In genomic region chr2:163611557-163611906, GRCh38 we compare ENCODE assay signal across 12 cellular contexts.
DNase-seq lines count a peak whose midpoint lies in the region; ATAC-seq and TF ChIP-seq lines count a peak whose summit lies in the region.
"Had no signal": no experiment of that assay in that cellular context is flagged by ENCODE, and none has a peak within 500 bp of the region (broad histone marks: within the 10 kb centered on the region; RNA-seq: fewer than 3 reads in every experiment).

No MANE protein-coding gene starts in this region.

- H3K27ac Mint-ChIP-seq in activated CD8-positive, alpha-beta T cell treated with anti-CD3 and anti-CD28 coated beads, Interleukin-2, amount 10 ng/mL, durations not matched to agents 7 days and 5 days: no peak overlapping the region
- H3K27ac Mint-ChIP-seq: CD4-positive, alpha-beta T cell; IgD-negative memory B cell had no signal

- H3K4me3 ChIP-seq in cardiac muscle cell (no peak overlapping the region), right atrium auricular region (no peak overlapping the region), dorsolateral prefrontal cortex (peak overlapping the region in 41 of 59 donors; percentile 5 to 59 (median 31)), subcutaneous abdominal adipose tissue (ENCODE audit: low read depth in 1 of 5, low read length in 5 of 5) (peak overlapping the region; percentile 30 to 53 (median 38)), lower leg skin (ENCODE audit: low read depth, poor library complexity, severe bottlenecking) (no peak overlapping the region)
- H3K4me3 ChIP-seq: BLaER1 treated with 17β-estradiol and CSF1 and Interleukin-3, amounts not matched to agents 10 nM and 100 nM had no signal

- DNase-seq in cardiac muscle cell (ENCODE audit: low read depth in 1 of 2, low spot score in 1 of 2): no peak
- no peak for DNase-seq in right atrium auricular region (ENCODE audit: low spot score)
- no peak for DNase-seq in dorsolateral prefrontal cortex
- no peak for DNase-seq in lower leg skin (ENCODE audit: low spot score in 2 of 2)
- DNase-seq in T1000 (lab: John Stamatoyannopoulos, UW): no peak
- DNase-seq in activated CD8-positive, alpha-beta T cell treated with anti-CD3 and anti-CD28 coated beads, Interleukin-2, amount 10 ng/mL, durations not matched to agents 7 days and 5 days: no peak
- DNase-seq: CD4-positive, alpha-beta T cell; DMS 273 treated with DMSO at 0.1 percent for 48 hours had no signal

- POLR2A ChIA-PET in activated CD8-positive, alpha-beta T cell treated with anti-CD3 and anti-CD28 coated beads, Interleukin-2, amount 10 ng/mL, durations not matched to agents 7 days and 5 days (lab: Charles Lee): no interaction called here

- TF ChIP-seq POLR2A in lower leg skin (IDR thresholded peaks at IDR 0.05): no peak

- peak overlapping the region; percentile 11 for H3K27ac ChIP-seq in cardiac muscle cell
- H3K27ac ChIP-seq in right atrium auricular region: no peak overlapping the region
- H3K27ac ChIP-seq in dorsolateral prefrontal cortex: peak overlapping the region in 40 of 59 donors; percentile 1 to 87 (median 66)
- no peak overlapping the region for H3K27ac ChIP-seq in subcutaneous abdominal adipose tissue (ENCODE audit: low read depth, low read length)
- H3K27ac ChIP-seq: BLaER1 treated with 17β-estradiol and CSF1 and Interleukin-3, amounts not matched to agents 10 nM and 100 nM had no signal

- no peak overlapping the region for H3K9ac ChIP-seq in subcutaneous abdominal adipose tissue (ENCODE audit: low read length in 5 of 5)
- H3K9ac ChIP-seq: BLaER1 treated with 17β-estradiol and CSF1 and Interleukin-3, amounts not matched to agents 10 nM and 100 nM had no signal

- intact Hi-C loops in dorsolateral prefrontal cortex (cut with DNase I): loop anchor here in 1 of 2 donors (5.0 kb wide), 1 partner anchor 126 kb away; the partner anchor contains the start of gene FIGN
- intact Hi-C loops in lower leg skin (cut with DNase I; ENCODE audit: low total_unique reads): no loop called here

- H3K27me3 Mint-ChIP-seq in activated CD8-positive, alpha-beta T cell treated with anti-CD3 and anti-CD28 coated beads, Interleukin-2, amount 10 ng/mL, durations not matched to agents 7 days and 5 days (ENCODE audit: low read depth): no peaks in the 10 kb centered on the region
- H3K27me3 Mint-ChIP-seq: CD4-positive, alpha-beta T cell had no signal

- no peak for ATAC-seq in activated CD8-positive, alpha-beta T cell treated with anti-CD3 and anti-CD28 coated beads, Interleukin-2, amount 10 ng/mL, durations not matched to agents 7 days and 5 days

- H3K4me3 Mint-ChIP-seq in activated CD8-positive, alpha-beta T cell treated with anti-CD3 and anti-CD28 coated beads, Interleukin-2, amount 10 ng/mL, durations not matched to agents 7 days and 5 days: no peak overlapping the region
- H3K4me3 Mint-ChIP-seq: CD4-positive, alpha-beta T cell; IgD-negative memory B cell had no signal

- H3K4me1 ChIP-seq in cardiac muscle cell (ENCODE audit: low read depth): peaks cover 37% of the 10 kb centered on the region
- H3K4me1 ChIP-seq in right atrium auricular region: no peaks in the 10 kb centered on the region
- peaks cover 0 to 22% (median 11%) of the 10 kb centered on the region in 5 donors for H3K4me1 ChIP-seq in subcutaneous abdominal adipose tissue (ENCODE audit: control insufficient read depth in 5 of 5, insufficient read depth in 5 of 5, low read length in 5 of 5)
- H3K4me1 ChIP-seq: BLaER1 treated with 17β-estradiol and CSF1 and Interleukin-3, amounts not matched to agents 10 nM and 100 nM had no signal

- 91 to 99% methylated on average over 8 of the region's 8 CpGs for WGBS in lower leg skin, 2 donors

- no peak for TF ChIP-seq CTCF in cardiac muscle cell (IDR thresholded peaks at IDR 0.05; ENCODE audit: low read depth, low read length)
- no peak for TF ChIP-seq CTCF in right atrium auricular region (IDR thresholded peaks at IDR 0.05)
- TF ChIP-seq CTCF in LNCAP (IDR thresholded peaks at IDR 0.05): 0 out of 2 replicates have a peak, but pooled peaks have one; percentile 3
- TF ChIP-seq CTCF in dorsolateral prefrontal cortex (IDR thresholded peaks at IDR 0.05 in 54 of 56, conservative IDR thresholded peaks at IDR 0.05 in 2 of 56; ENCODE audit: low read depth in 1 of 56, partially characterized antibody in 56 of 56): peak in 2 of 56 donors; percentile 0 to 7
- no peak for TF ChIP-seq CTCF in lower leg skin (IDR thresholded peaks at IDR 0.05)

- no peaks in the 10 kb centered on the region for H3K36me3 Mint-ChIP-seq in activated CD8-positive, alpha-beta T cell treated with anti-CD3 and anti-CD28 coated beads, Interleukin-2, amount 10 ng/mL, durations not matched to agents 7 days and 5 days (ENCODE audit: low read depth)
- H3K36me3 Mint-ChIP-seq: IgD-negative memory B cell had no signal

- no peaks in the 10 kb centered on the region for H3K9me3 Mint-ChIP-seq in activated CD8-positive, alpha-beta T cell treated with anti-CD3 and anti-CD28 coated beads, Interleukin-2, amount 10 ng/mL, durations not matched to agents 7 days and 5 days (ENCODE audit: insufficient read depth)
- H3K9me3 Mint-ChIP-seq: CD4-positive, alpha-beta T cell; IgD-negative memory B cell had no signal

- CTCF ChIA-PET in activated CD8-positive, alpha-beta T cell treated with anti-CD3 and anti-CD28 coated beads, Interleukin-2, amount 10 ng/mL, durations not matched to agents 7 days and 5 days (lab: Charles Lee): no interaction called here

- H3K36me3 ChIP-seq in cardiac muscle cell (peaks cover 20% of the 10 kb centered on the region), right atrium auricular region (peaks cover 11% of the 10 kb centered on the region), subcutaneous abdominal adipose tissue (ENCODE audit: control insufficient read depth in 5 of 5, insufficient read depth in 5 of 5, low read length in 5 of 5) (peaks cover 0 to 21% (median 14%) of the 10 kb centered on the region in 5 donors)
- H3K36me3 ChIP-seq: BLaER1 treated with 17β-estradiol and CSF1 and Interleukin-3, amounts not matched to agents 10 nM and 100 nM had no signal

- H3K4me1 Mint-ChIP-seq in activated CD8-positive, alpha-beta T cell treated with anti-CD3 and anti-CD28 coated beads, Interleukin-2, amount 10 ng/mL, durations not matched to agents 7 days and 5 days (ENCODE audit: low read depth): no peaks in the 10 kb centered on the region
- H3K4me1 Mint-ChIP-seq: IgD-negative memory B cell had no signal

- H3K27me3 ChIP-seq in cardiac muscle cell (no peaks in the 10 kb centered on the region), right atrium auricular region (no peaks in the 10 kb centered on the region), dorsolateral prefrontal cortex (no peaks in the 10 kb centered on the region), subcutaneous abdominal adipose tissue (ENCODE audit: control insufficient read depth in 5 of 5, insufficient read depth in 4 of 5, low read length in 5 of 5) (no peaks in the 10 kb centered on the region)
- H3K27me3 ChIP-seq: BLaER1 treated with 17β-estradiol and CSF1 and Interleukin-3, amounts not matched to agents 10 nM and 100 nM had no signal

- no peaks in the 10 kb centered on the region for H3K9me3 ChIP-seq in cardiac muscle cell (ENCODE audit: low read depth)
- H3K9me3 ChIP-seq in right atrium auricular region: no peaks in the 10 kb centered on the region
- H3K9me3 ChIP-seq in subcutaneous abdominal adipose tissue (ENCODE audit: control insufficient read depth in 5 of 5, low read length in 5 of 5): no peaks in the 10 kb centered on the region
- H3K9me3 ChIP-seq: BLaER1 treated with 17β-estradiol and CSF1 and Interleukin-3, amounts not matched to agents 10 nM and 100 nM had no signal

Comparison
In these comparisons a context has a peak if more than half of its experiments do, and no peak if none do; other contexts are left out.
1. H3K27ac ChIP-seq: peak in cardiac muscle cell (single experiment) and dorsolateral prefrontal cortex (40 of 59); none in right atrium auricular region (0 of 2) and subcutaneous abdominal adipose tissue (single experiment).
2. H3K4me3 ChIP-seq: peak in dorsolateral prefrontal cortex (41 of 59) and subcutaneous abdominal adipose tissue (5 of 5); none in cardiac muscle cell (single experiment), right atrium auricular region (0 of 2) and lower leg skin (single experiment).